Comparison of ENCODE assay signal across 18 cellular contexts in the genomic region with DNA sequence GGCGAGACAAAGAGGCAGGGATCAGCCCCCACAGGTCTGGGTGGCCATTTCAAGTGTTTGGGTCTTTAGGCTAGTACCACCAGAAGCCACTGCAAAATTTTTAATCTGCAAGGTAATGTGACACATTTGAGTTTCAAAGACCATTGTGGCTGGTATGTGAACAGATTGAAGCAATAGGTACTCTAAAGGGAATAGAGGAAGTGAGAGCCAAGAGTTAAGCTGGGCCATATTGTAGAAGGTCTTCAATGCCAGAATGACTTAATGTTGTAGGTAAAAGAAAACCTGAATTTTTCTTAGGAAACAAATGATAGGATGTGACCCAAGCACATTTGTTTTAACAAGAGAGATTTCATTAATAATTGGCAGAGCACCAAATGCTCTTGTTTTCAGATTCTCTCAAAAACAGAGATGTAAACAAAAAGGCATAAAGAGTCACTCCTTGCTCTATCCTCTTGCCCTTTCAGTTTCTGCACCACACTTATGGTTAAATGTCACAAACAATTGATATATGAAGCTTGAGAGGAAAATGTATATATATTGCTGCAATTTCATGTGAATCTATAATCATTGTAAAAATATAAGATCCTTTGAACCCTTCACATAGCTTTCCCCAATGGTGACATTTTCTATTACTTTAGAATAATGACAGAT.
DNase-seq lines count a peak whose midpoint lies in the region; ATAC-seq and TF ChIP-seq lines count a peak whose summit lies in the region.
"Had no signal": no experiment of that assay in that cellular context is flagged by ENCODE, and none has a peak within 500 bp of the region (broad histone marks: within the 10 kb centered on the region; RNA-seq: fewer than 3 reads in every experiment).

No MANE protein-coding gene starts in this region.

- H3K4me2 ChIP-seq in OCI-LY7 (ENCODE audit: low read length): no peak overlapping the region

- no peak for TF ChIP-seq CTCF in OCI-LY7 (conservative IDR thresholded peaks at IDR 0.05; ENCODE audit: low read length)
- TF ChIP-seq CTCF in sigmoid colon (IDR thresholded peaks at IDR 0.05): no peak
- no peak for TF ChIP-seq CTCF in endothelial cell (IDR thresholded peaks at IDR 0.05; ENCODE audit: unreplicated experiment)
- no peak for TF ChIP-seq CTCF in thyroid gland (IDR thresholded peaks at IDR 0.05)

- POLR2A ChIA-PET in OCI-LY7 (lab: Charles Lee): interaction anchor here (0.8 kb wide), 1 partner anchor 118 kb away, joined by 3 read pairs; no protein-coding TSS in a partner anchor

- no peaks in the 10 kb centered on the region for H3K9me3 Mint-ChIP-seq in endothelial cell (ENCODE audit: unreplicated experiment)
- H3K9me3 Mint-ChIP-seq: activated naive CD4-positive, alpha-beta T cell treated with anti-CD3 and anti-CD28 coated beads for 36 hours; endodermal cell; natural killer cell treated with Interleukin-12 subunit alpha and Interleukin-12 subunit beta and Interleukin-15 and Interleukin-18, amount 100 ng/mL, for 72 hours had no signal

- H3K4me3 ChIP-seq in OCI-LY7 (ENCODE audit: low read depth, low read length, poor library complexity, severe bottlenecking) (no peak overlapping the region), sigmoid colon (no peak overlapping the region), thyroid gland (replicated peaks in 1 of 3) (no peak overlapping the region)
- H3K4me3 ChIP-seq: cardiac muscle cell, right lobe of liver had no signal

- no peaks in the 10 kb centered on the region for H3K9me2 ChIP-seq in OCI-LY7 (ENCODE audit: insufficient read depth, low read length)

- no peaks in the 10 kb centered on the region for H3K79me2 ChIP-seq in OCI-LY7 (ENCODE audit: insufficient read depth, low read depth, low read length)

- H4K20me1 ChIP-seq in OCI-LY7 (ENCODE audit: insufficient read depth, low read length): no peaks in the 10 kb centered on the region

- TF ChIP-seq POLR2A in sigmoid colon (IDR thresholded peaks at IDR 0.05) (no peak), thyroid gland (IDR thresholded peaks at IDR 0.05) (no peak)

- no peak overlapping the region for H3K4me3 Mint-ChIP-seq in endothelial cell (ENCODE audit: unreplicated experiment)
- H3K4me3 Mint-ChIP-seq: activated CD8-positive, alpha-beta T cell treated with anti-CD3 and anti-CD28 coated beads, Interleukin-2, amount 10 ng/mL, durations not matched to agents 7 days and 5 days; activated naive CD4-positive, alpha-beta T cell treated with anti-CD3 and anti-CD28 coated beads for 36 hours; endodermal cell; natural killer cell treated with Interleukin-12 subunit alpha and Interleukin-12 subunit beta and Interleukin-15 and Interleukin-18, amount 100 ng/mL, for 72 hours had no signal

- CTCF ChIA-PET in OCI-LY7 (lab: Charles Lee; ENCODE audit: unreplicated experiment): no interaction called here

- no peaks in the 10 kb centered on the region for H3K36me3 Mint-ChIP-seq in endothelial cell (ENCODE audit: low read depth, unreplicated experiment)
- H3K36me3 Mint-ChIP-seq: natural killer cell treated with Interleukin-12 subunit alpha and Interleukin-12 subunit beta and Interleukin-15 and Interleukin-18, amount 100 ng/mL, for 72 hours had no signal

- no peaks in the 10 kb centered on the region for H3K4me1 Mint-ChIP-seq in endothelial cell (ENCODE audit: unreplicated experiment)
- H3K4me1 Mint-ChIP-seq: endodermal cell had no signal

- no peaks in the 10 kb centered on the region for H3K27me3 Mint-ChIP-seq in endothelial cell (ENCODE audit: unreplicated experiment)

- BruUV-seq in OCI-LY7 (replicated peaks; lab: Mats Ljungman, UMichigan): no TSS peak

- ATAC-seq in GM18907 (IDR thresholded peaks at IDR 0.05; ENCODE audit: unreplicated experiment) (peak; percentile 89), GM21526 (IDR thresholded peaks at IDR 0.05; ENCODE audit: low FRiP score, unreplicated experiment) (peak; percentile 94), HG03108 (IDR thresholded peaks at IDR 0.05; ENCODE audit: unreplicated experiment) (peak; percentile 61)
- ATAC-seq: activated CD8-positive, alpha-beta T cell treated with anti-CD3 and anti-CD28 coated beads, Interleukin-2, amount 10 ng/mL, durations not matched to agents 7 days and 5 days; left lobe of liver; natural killer cell treated with Interleukin-12 subunit alpha and Interleukin-12 subunit beta and Interleukin-15 and Interleukin-18, amount 100 ng/mL, for 72 hours; right lobe of liver had no signal

- no peaks in the 10 kb centered on the region for H3K36me3 ChIP-seq in OCI-LY7 (ENCODE audit: insufficient read depth, low read length)
- no peaks in the 10 kb centered on the region for H3K36me3 ChIP-seq in sigmoid colon
- H3K36me3 ChIP-seq in thyroid gland: no peaks in the 10 kb centered on the region
- H3K36me3 ChIP-seq: cardiac muscle cell, right lobe of liver had no signal

- H3K4me1 ChIP-seq in OCI-LY7 (ENCODE audit: insufficient read depth, low read length, poor library complexity, severe bottlenecking): no peaks in the 10 kb centered on the region
- no peaks in the 10 kb centered on the region for H3K4me1 ChIP-seq in sigmoid colon
- no peaks in the 10 kb centered on the region for H3K4me1 ChIP-seq in thyroid gland
- H3K4me1 ChIP-seq: right lobe of liver had no signal

- no peak for TF ChIP-seq EP300 in sigmoid colon (IDR thresholded peaks at IDR 0.05)

- H2AFZ ChIP-seq in OCI-LY7 (ENCODE audit: low read length): no peak overlapping the region

- H3K9me3 ChIP-seq in OCI-LY7 (ENCODE audit: low read length) (no peaks in the 10 kb centered on the region), sigmoid colon (no peaks in the 10 kb centered on the region), thyroid gland (no peaks in the 10 kb centered on the region)
- H3K9me3 ChIP-seq: right lobe of liver had no signal

- WGBS in sigmoid colon, 2 donors: 79 to 87% methylated on average over 1 of the region's 1 CpG
- 90 to 92% methylated on average over 1 of the region's 1 CpG for WGBS in thyroid gland, 2 donors

- H3K27ac ChIP-seq in OCI-LY7 (ENCODE audit: low read depth, low read length, poor library complexity, severe bottlenecking) (no peak overlapping the region), sigmoid colon (no peak overlapping the region), thyroid gland (no peak overlapping the region)
- H3K27ac ChIP-seq: C4-2B, cardiac muscle cell, right lobe of liver had no signal

- H3K27ac Mint-ChIP-seq in endothelial cell (ENCODE audit: unreplicated experiment): no peak overlapping the region
- H3K27ac Mint-ChIP-seq: activated CD8-positive, alpha-beta T cell treated with anti-CD3 and anti-CD28 coated beads, Interleukin-2, amount 10 ng/mL, durations not matched to agents 7 days and 5 days; activated naive CD4-positive, alpha-beta T cell treated with anti-CD3 and anti-CD28 coated beads for 36 hours; endodermal cell; natural killer cell treated with Interleukin-12 subunit alpha and Interleukin-12 subunit beta and Interleukin-15 and Interleukin-18, amount 100 ng/mL, for 72 hours had no signal

- H3K27me3 ChIP-seq in sigmoid colon (no peaks in the 10 kb centered on the region), thyroid gland (no peaks in the 10 kb centered on the region)
- H3K27me3 ChIP-seq: cardiac muscle cell, right lobe of liver had no signal

- DNase-seq in OCI-LY7 (ENCODE audit: low spot score) (peak; percentile 1), sigmoid colon (no peak), endothelial cell (ENCODE audit: low spot score) (no peak), thyroid gland (no peak), NCI-H345 (lab: John Stamatoyannopoulos, UW) (no peak)
- DNase-seq: activated CD8-positive, alpha-beta T cell treated with anti-CD3 and anti-CD28 coated beads, Interleukin-2, amount 10 ng/mL, durations not matched to agents 7 days and 5 days; activated naive CD4-positive, alpha-beta T cell treated with anti-CD3 and anti-CD28 coated beads for 36 hours; endodermal cell; right lobe of liver; substantia nigra; T-helper 9 cell had no signal

- intact Hi-C loops in OCI-LY7 (cut with micrococcal nuclease; ENCODE audit: unreplicated experiment) (no loop called here), sigmoid colon (cut with DNase I) (no loop called here), thyroid gland (cut with DNase I) (no loop called here)
